In genomic region chr4:82592639-82593038, GRCh38 we compare ENCODE assay signal across 11 cellular contexts. TPM values are rescaled to one million over a fixed set of nuclear protein-coding genes. Genes with fewer than 3 reads are reported as not detected.
"Had no signal": no experiment of that assay in that cellular context is flagged by ENCODE, and none has a peak within 500 bp of the region (broad histone marks: within the 10 kb centered on the region; RNA-seq: fewer than 3 reads in every experiment).

No MANE protein-coding gene starts in this region.

- H3K9me3 Mint-ChIP-seq: GM23338, H9, HFFc6 had no signal

- H2AFZ ChIP-seq: GM23248, GM23338 had no signal

- FAIRE-seq: H1, H54 had no signal

- H3K4me3 Mint-ChIP-seq: GM23338, H9, HFFc6 had no signal

- H3K36me3 ChIP-seq: HAP-1 had no signal

- H3K9me3 ChIP-seq: HAP-1 had no signal

- H3K27ac Mint-ChIP-seq: GM23338, H9, HFFc6 had no signal

- H3K4me3 ChIP-seq: GM23248, GM23338, HAP-1 had no signal

- DNase-seq: GM23248, GOT3, H7, H9, HCEC 1CT, HFFc6 had no signal

- ATAC-seq: HCT116 had no signal

- H3K27ac ChIP-seq: GM23248 had no signal

- H3K9ac ChIP-seq: GM23248 had no signal

RNA-seq across cellular contexts. Expression of gene TMEM150C, which starts 30.9 kb away (rescaled TPM):
- total RNA-seq: HFFc6 had no signal
